9 cellular contexts compared by ENCODE assay signal in genomic region chr19:17642656-17643055, GRCh38. TPM values are rescaled to one million over a fixed set of nuclear protein-coding genes. Genes with fewer than 3 reads are reported as not detected.
"Had no signal": no experiment of that assay in that cellular context is flagged by ENCODE, and none has a peak within 500 bp of the region (broad histone marks: within the 10 kb centered on the region; RNA-seq: fewer than 3 reads in every experiment).

No MANE protein-coding gene starts in this region.

- H3K9me3 Mint-ChIP-seq: IgD-negative memory B cell had no signal

- H3K4me3 Mint-ChIP-seq: IgD-negative memory B cell had no signal

- H3K36me3 Mint-ChIP-seq: IgD-negative memory B cell had no signal

- H3K27ac ChIP-seq: HL-60, KMS-11 had no signal

- H3K4me3 ChIP-seq: K562 had no signal

- DNase-seq: IMR-90, KBM-7, KG1 had no signal

- H3K27ac Mint-ChIP-seq: IgD-negative memory B cell had no signal

- FAIRE-seq: HepG2, HTR-8/SVneo, K562 had no signal

- H3K4me1 Mint-ChIP-seq: IgD-negative memory B cell had no signal

- ATAC-seq: HepG2, K562 had no signal

- H3K4me2 ChIP-seq: KMS-11 had no signal

- H3K9ac ChIP-seq: KMS-11 had no signal

RNA-seq across cellular contexts. Expression of gene UNC13A, which starts 45.5 kb away (rescaled TPM):
- polyA plus RNA-seq: IgD-negative memory B cell had no signal
